In the genomic region with DNA sequence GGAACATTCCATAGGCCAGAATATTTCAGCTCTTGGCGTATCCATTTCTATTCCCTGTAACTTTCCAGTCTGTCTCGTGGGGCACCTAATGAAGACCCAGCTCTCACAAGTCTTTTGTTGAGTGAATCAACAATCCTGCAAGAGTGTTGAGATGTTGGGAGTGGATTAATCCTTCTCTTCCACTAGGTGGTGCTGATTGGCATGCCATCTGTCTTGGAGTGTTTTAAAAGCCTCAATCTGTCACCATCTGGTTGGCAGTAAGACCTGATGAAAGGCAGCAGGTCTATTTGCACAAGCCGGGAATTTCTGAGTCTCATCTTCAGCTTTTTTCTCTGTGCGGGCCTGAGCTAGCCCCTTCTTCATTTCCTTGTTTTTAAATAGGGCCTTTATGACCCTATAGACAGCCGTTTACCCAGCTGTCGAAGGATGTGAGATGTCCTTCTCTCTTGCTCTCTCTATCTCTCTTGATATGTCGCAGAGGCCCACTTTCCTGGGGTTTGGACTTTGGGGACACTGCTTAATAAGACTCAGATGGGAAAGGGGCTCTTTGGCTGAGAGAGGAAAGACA, we compare ENCODE assay signal across 8 cellular contexts.
DNase-seq lines count a peak whose midpoint lies in the region; ATAC-seq and TF ChIP-seq lines count a peak whose summit lies in the region.

No MANE protein-coding gene starts in this region.

- H3K9me3 Mint-ChIP-seq in nephron progenitor cell: no peaks in the 10 kb centered on the region

- H3K4me1 ChIP-seq in PC-9 (replicated peaks; ENCODE audit: insufficient read depth) (no peaks in the 10 kb centered on the region), esophagus squamous epithelium (no peaks in the 10 kb centered on the region)

- 49 to 54% methylated on average over 7 of the region's 7 CpGs for WGBS in esophagus squamous epithelium, 2 donors

- H3K79me2 ChIP-seq in PC-9 (ENCODE audit: low read depth): no peaks in the 10 kb centered on the region

- H3K27me3 ChIP-seq in PC-9 (ENCODE audit: insufficient read depth, low read depth) (peaks cover 4% of the 10 kb centered on the region; the same call in 1 of the 2 replicates), esophagus squamous epithelium (peaks cover 0 to 4% (median 0%) of the 10 kb centered on the region in 4 donors)

- POLR2A ChIA-PET in PC-9 (lab: Charles Lee; ENCODE audit: unreplicated experiment): no interaction called here

- no peaks in the 10 kb centered on the region for H3K9me3 ChIP-seq in PC-9 (ENCODE audit: insufficient read depth, low read depth)
- H3K9me3 ChIP-seq in esophagus squamous epithelium: no peaks in the 10 kb centered on the region

- H3K27ac Mint-ChIP-seq in nephron progenitor cell: no peak overlapping the region

- ATAC-seq in GM18502 (IDR thresholded peaks at IDR 0.05; ENCODE audit: poor library complexity, unreplicated experiment) (peak; percentile 66), HG03432 (IDR thresholded peaks at IDR 0.05; ENCODE audit: unreplicated experiment) (peak; percentile 69)

- no peaks in the 10 kb centered on the region for H3K36me3 ChIP-seq in PC-9 (ENCODE audit: low read depth)
- no peaks in the 10 kb centered on the region for H3K36me3 ChIP-seq in esophagus squamous epithelium

- no peaks in the 10 kb centered on the region for H3K36me3 Mint-ChIP-seq in nephron progenitor cell (ENCODE audit: low read depth)

- H3K27ac ChIP-seq in PC-9 (no peak overlapping the region), esophagus squamous epithelium (no peak overlapping the region)

- intact Hi-C loops in PC-9 (cut with micrococcal nuclease; ENCODE audit: unreplicated experiment) (no loop called here), esophagus squamous epithelium (cut with DNase I) (no loop called here)

- H3K4me3 ChIP-seq in PC-9 (no peak overlapping the region), esophagus squamous epithelium (no peak overlapping the region)

- BruUV-seq in PC-9 (replicated peaks; lab: Mats Ljungman, UMichigan): no TSS peak

- H3K4me3 Mint-ChIP-seq in nephron progenitor cell: no peak overlapping the region

- H2AFZ ChIP-seq in PC-9: no peak overlapping the region

- DNase-seq in CD1c-positive myeloid dendritic cell (ENCODE audit: extremely low spot score): peak; percentile 63
- DNase-seq in PC-9: no peak
- DNase-seq in esophagus squamous epithelium (lab: John Stamatoyannopoulos, UW): no peak
- peak; percentile 3 for DNase-seq in nephron progenitor cell
- no peak for DNase-seq in T1000 (lab: John Stamatoyannopoulos, UW)
- no peak for DNase-seq in UCSD-AML1 (lab: John Stamatoyannopoulos, UW; ENCODE audit: unreplicated experiment)

- CTCF ChIA-PET in PC-9 (lab: Charles Lee): no interaction called here

- H4K20me1 ChIP-seq in PC-9 (ENCODE audit: insufficient read depth): no peaks in the 10 kb centered on the region

- no peaks in the 10 kb centered on the region for H3K9me2 ChIP-seq in PC-9 (ENCODE audit: insufficient read depth)

- no peak for TF ChIP-seq POLR2A in esophagus squamous epithelium (IDR thresholded peaks at IDR 0.05)

- H3K27me3 Mint-ChIP-seq in nephron progenitor cell (ENCODE audit: low read depth, poor library complexity): peaks cover 10% of the 10 kb centered on the region

- H3F3A ChIP-seq in PC-9 (ENCODE audit: insufficient read depth, low read depth): no peaks in the 10 kb centered on the region

- H3K4me2 ChIP-seq in PC-9: no peak overlapping the region

- H3K4me1 Mint-ChIP-seq in nephron progenitor cell: no peaks in the 10 kb centered on the region

- TF ChIP-seq CTCF in PC-9 (conservative IDR thresholded peaks at IDR 0.05): peak; percentile 62
- peak in 4 of 6 experiments; percentile 13 to 43 (median 22) for TF ChIP-seq CTCF in esophagus squamous epithelium (IDR thresholded peaks at IDR 0.05)
- peak; percentile 36 for TF ChIP-seq CTCF in nephron progenitor cell (IDR thresholded peaks at IDR 0.05)

Comparison
In these comparisons a context has a peak if more than half of its experiments do, and no peak if none do; other contexts are left out.
1. DNase-seq: peak in CD1c-positive myeloid dendritic cell (single experiment) and nephron progenitor cell (single experiment); none in PC-9 (0 of 2), esophagus squamous epithelium (single experiment), T1000 (single experiment) and UCSD-AML1 (single experiment).
2. Peak in every context shown above with its lines, with median percentiles within 50 percentile points of each other: CTCF ChIP-seq.